ENCODE assay signal across 1 cellular context in genomic region chr12:53245289-53245688, GRCh38.
TF ChIP-seq lines count a peak whose summit lies in the region.

No MANE protein-coding gene starts in this region.

TF ChIP-seq in HepG2, 621 proteins besides CTCF, POLR2A, EP300 and RAD21:
- TF ChIP-seq ZNF431 (CRISPR knock-in tag; IDR thresholded peaks at IDR 0.05; ENCODE audit: borderline replicate concordance, low read depth) = no peak
- TF ChIP-seq ZNF337 (CRISPR knock-in tag; IDR thresholded peaks at IDR 0.05; ENCODE audit: borderline replicate concordance, low read depth) = no peak
- no peak for TF ChIP-seq MEIS2 (CRISPR knock-in tag; IDR thresholded peaks at IDR 0.05)
- peak; percentile 49; the same call in 1 of the 2 replicates for TF ChIP-seq CEBPB (IDR thresholded peaks at IDR 0.05; ENCODE audit: borderline replicate concordance, low read depth, low read length)
- TF ChIP-seq CREBL2 (CRISPR knock-in tag; IDR thresholded peaks at IDR 0.05; ENCODE audit: borderline replicate concordance) = no peak
- TF ChIP-seq TRIM24 (CRISPR knock-in tag; IDR thresholded peaks at IDR 0.05) = no peak
- TF ChIP-seq ZNF772 (CRISPR knock-in tag; IDR thresholded peaks at IDR 0.05) = no peak
- TF ChIP-seq ADNP (CRISPR knock-in tag; IDR thresholded peaks at IDR 0.05) = no peak
- TF ChIP-seq ZNF468 (CRISPR knock-in tag; IDR thresholded peaks at IDR 0.05) = no peak
